Comparison of ENCODE assay signal across 18 cellular contexts in the genomic region with DNA sequence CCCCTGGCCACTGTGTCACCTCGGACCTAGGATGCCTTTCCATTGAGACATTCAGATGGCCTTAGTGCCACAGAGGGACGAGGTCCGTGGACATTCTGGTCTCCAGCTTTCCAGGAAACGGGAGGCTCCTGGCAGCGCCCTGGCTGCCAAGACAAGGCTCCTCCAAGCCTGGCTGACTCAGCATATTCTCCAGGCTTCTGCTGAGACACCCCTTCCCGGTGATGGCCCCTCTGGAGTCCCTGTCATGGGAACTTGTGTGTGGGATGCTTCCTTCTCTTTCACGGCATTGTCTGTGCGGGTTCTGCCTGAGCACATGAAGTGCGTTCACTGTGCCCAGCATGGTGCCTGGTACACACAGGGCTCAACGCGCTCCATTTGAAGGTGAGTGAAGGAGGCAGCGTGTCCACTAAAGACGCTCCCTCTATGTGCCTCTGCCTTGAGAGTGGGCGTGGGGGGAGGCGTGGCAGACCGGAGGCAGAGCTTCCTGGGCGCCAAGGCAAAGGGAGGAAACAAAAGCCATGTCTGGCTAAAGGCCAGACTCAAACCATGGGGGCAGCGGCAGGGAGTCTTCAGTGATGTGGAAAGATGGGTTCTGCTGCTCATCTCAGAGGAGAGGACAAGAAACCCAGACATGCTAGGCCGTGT.
"Had no signal": no experiment of that assay in that cellular context is flagged by ENCODE, and none has a peak within 500 bp of the region (broad histone marks: within the 10 kb centered on the region; RNA-seq: fewer than 3 reads in every experiment).

No MANE protein-coding gene starts in this region.

- H3K4me3 Mint-ChIP-seq: activated naive CD4-positive, alpha-beta T cell treated with anti-CD3 and anti-CD28 coated beads, Interleukin-2, amount 10 ng/mL, durations not matched to agents 7 days and 5 days; brain; central memory CD8-positive, alpha-beta T cell; dendritic cell treated with granulocyte-macrophage colony-stimulating factor and Interleukin-4, amounts not matched to agents 40 ng/mL and 50 ng/mL, for 4 days; effector memory CD8-positive, alpha-beta T cell; natural killer cell treated with Interleukin-12 subunit alpha and Interleukin-12 subunit beta and Interleukin-15 and Interleukin-18, amount 100 ng/mL, for 72 hours; T-cell had no signal

- H3K27ac ChIP-seq: epithelial cell of prostate, VCaP had no signal

- H3K9me3 Mint-ChIP-seq: brain; central memory CD8-positive, alpha-beta T cell; dendritic cell treated with granulocyte-macrophage colony-stimulating factor and Interleukin-4, amounts not matched to agents 40 ng/mL and 50 ng/mL, for 4 days; effector memory CD8-positive, alpha-beta T cell; natural killer cell treated with Interleukin-12 subunit alpha and Interleukin-12 subunit beta and Interleukin-15 and Interleukin-18, amount 100 ng/mL, for 72 hours; T-cell had no signal

- H3K27ac Mint-ChIP-seq: activated naive CD4-positive, alpha-beta T cell treated with anti-CD3 and anti-CD28 coated beads, Interleukin-2, amount 10 ng/mL, durations not matched to agents 7 days and 5 days; brain; dendritic cell treated with granulocyte-macrophage colony-stimulating factor and Interleukin-4, amounts not matched to agents 40 ng/mL and 50 ng/mL, for 4 days; effector memory CD8-positive, alpha-beta T cell; natural killer cell treated with Interleukin-12 subunit alpha and Interleukin-12 subunit beta and Interleukin-15 and Interleukin-18, amount 100 ng/mL, for 72 hours; T-cell had no signal

- H3K36me3 Mint-ChIP-seq: activated naive CD4-positive, alpha-beta T cell treated with anti-CD3 and anti-CD28 coated beads, Interleukin-2, amount 10 ng/mL, durations not matched to agents 7 days and 5 days; brain; natural killer cell treated with Interleukin-12 subunit alpha and Interleukin-12 subunit beta and Interleukin-15 and Interleukin-18, amount 100 ng/mL, for 72 hours; T-cell had no signal

- DNase-seq: activated CD4-positive, alpha-beta T cell treated with anti-CD3 and anti-CD28 coated beads for 4 hours; activated naive CD4-positive, alpha-beta T cell treated with anti-CD3 and anti-CD28 coated beads, Interleukin-2, amount 10 ng/mL, durations not matched to agents 7 days and 5 days; effector memory CD8-positive, alpha-beta T cell; mucosa of descending colon; stimulated activated CD4-positive, alpha-beta T cell treated with anti-CD3 and anti-CD28 coated beads, Interleukin-12 subunit alpha, Interleukin-12 subunit beta, amount 100 ng/mL, for 4 hours; stimulated activated CD4-positive, alpha-beta T cell treated with anti-CD3 and anti-CD28 coated beads, Interleukin-2, amount 100 ng/mL, for 48 hours; stimulated activated naive CD4-positive, alpha-beta T cell treated with Interleukin-2 at 50 U/mL for 16 hours; T-cell; T1000; trophoblast cell had no signal

- H3K9me3 ChIP-seq: mucosa of descending colon had no signal

- ATAC-seq: effector memory CD8-positive, alpha-beta T cell; mucosa of descending colon; natural killer cell treated with Interleukin-12 subunit alpha and Interleukin-12 subunit beta and Interleukin-15 and Interleukin-18, amount 100 ng/mL, for 72 hours; sciatic nerve; T-cell had no signal

- H3K4me3 ChIP-seq: lung, mucosa of descending colon had no signal
